20 cellular contexts compared by ENCODE assay signal in genomic region chr1:193210991-193211390, GRCh38. TPM values are rescaled to one million over a fixed set of nuclear protein-coding genes. Genes with fewer than 3 reads are reported as not detected.
DNase-seq lines count a peak whose midpoint lies in the region; ATAC-seq, FAIRE-seq and TF ChIP-seq lines count a peak whose summit lies in the region.
"Had no signal": no experiment of that assay in that cellular context is flagged by ENCODE, and none has a peak within 500 bp of the region (broad histone marks: within the 10 kb centered on the region; RNA-seq: fewer than 3 reads in every experiment).

No MANE protein-coding gene starts in this region.

- intact Hi-C loops in mammary epithelial cell (cut with micrococcal nuclease) = no loop called here

- peaks cover 10% of the 10 kb centered on the region for H3K36me3 ChIP-seq in mammary epithelial cell (ENCODE audit: insufficient read depth, low read length)
- peaks cover 2 to 4% of the 10 kb centered on the region in 2 experiments for H3K36me3 ChIP-seq in trophoblast cell (ENCODE audit: control insufficient read depth in 1 of 2, insufficient read depth in 2 of 2, low read length in 2 of 2)

- DNase-seq in mammary epithelial cell = no peak
- DNase-seq in trophoblast cell = no peak
- DNase-seq in AG20443 (ENCODE audit: low spot score) = no peak
- DNase-seq in RCC 7860 (ENCODE audit: low spot score) = no peak
- DNase-seq: activated naive CD4-positive, alpha-beta T cell; cortex of kidney; DMS153; left ventricle myocardium inferior; NCI-H187; NCI-H510A; SJCRH30 had no signal

- H3K27me3 ChIP-seq in mammary epithelial cell (ENCODE audit: insufficient read depth, low read length) (no peaks in the 10 kb centered on the region), trophoblast cell (ENCODE audit: insufficient read depth, low read length) (no peaks in the 10 kb centered on the region)
- H3K27me3 ChIP-seq: BLaER1 treated with 17β-estradiol and CSF1 and Interleukin-3, amounts not matched to agents 10 nM and 100 nM; MG63; SJCRH30 had no signal

- H2AFZ ChIP-seq in mammary epithelial cell (ENCODE audit: low read depth, low read length) = no peak overlapping the region
- no peak overlapping the region for H2AFZ ChIP-seq in trophoblast cell (ENCODE audit: insufficient read depth, low read length, poor library complexity)
- H2AFZ ChIP-seq: parathyroid adenoma had no signal

- no peak overlapping the region for H4K8ac ChIP-seq in trophoblast cell (ENCODE audit: low read depth, low read length)

- no peaks in the 10 kb centered on the region for H3K79me1 ChIP-seq in trophoblast cell (ENCODE audit: low read length)

- dilution Hi-C loops in mammary epithelial cell (cut with HindIII; ENCODE audit: low sequenced_read_pairs) = no loop called here

- FAIRE-seq in RCC 7860 (lab: Jason Lieb, UNC) = no peak

- no peak overlapping the region for H3K23ac ChIP-seq in trophoblast cell (ENCODE audit: low read length)

- BruUV-seq in mammary epithelial cell (replicated peaks; lab: Mats Ljungman, UMichigan) = TSS peak; percentile 93

- no peak overlapping the region for H4K91ac ChIP-seq in trophoblast cell (ENCODE audit: low read depth, low read length)

- H3K18ac ChIP-seq in trophoblast cell (ENCODE audit: low read length) = no peak overlapping the region

- H3K4me1 ChIP-seq in mammary epithelial cell (ENCODE audit: insufficient read depth, low read length) (peaks cover 15% of the 10 kb centered on the region), trophoblast cell (ENCODE audit: control insufficient read depth in 1 of 2, insufficient read depth in 2 of 2, low read length in 2 of 2) (no peaks in the 10 kb centered on the region)
- H3K4me1 ChIP-seq: parathyroid adenoma, SJCRH30 had no signal

- H3K79me2 ChIP-seq in mammary epithelial cell (ENCODE audit: insufficient read depth, low read length) (peaks cover 19% of the 10 kb centered on the region), trophoblast cell (ENCODE audit: control insufficient read depth, insufficient read depth, low read length, poor library complexity) (no peaks in the 10 kb centered on the region)
- H3K79me2 ChIP-seq: parathyroid adenoma had no signal

- H3K4me3 ChIP-seq in mammary epithelial cell (replicated peaks in 1 of 3; ENCODE audit: insufficient read depth in 1 of 3, low read depth in 2 of 3, low read length in 3 of 3) (no peak overlapping the region), trophoblast cell (ENCODE audit: low read depth, low read length) (no peak overlapping the region)
- H3K4me3 ChIP-seq: BLaER1 treated with 17β-estradiol and CSF1 and Interleukin-3, amounts not matched to agents 10 nM and 100 nM; left ventricle myocardium inferior; MG63; SJCRH30; skin epidermis; thoracic aorta had no signal

- H3K9me3 ChIP-seq in mammary epithelial cell (replicated peaks; ENCODE audit: insufficient read depth, low read length) (peaks cover 5% of the 10 kb centered on the region), trophoblast cell (ENCODE audit: insufficient read depth, low read depth, low read length) (no peaks in the 10 kb centered on the region)
- H3K9me3 ChIP-seq: SJCRH30, thoracic aorta had no signal

- no peak overlapping the region for H2AK5ac ChIP-seq in trophoblast cell (ENCODE audit: low read length)

- H2BK5ac ChIP-seq in trophoblast cell (ENCODE audit: low read depth, low read length, poor library complexity) = no peak overlapping the region

- no peak overlapping the region for H2BK12ac ChIP-seq in trophoblast cell (ENCODE audit: low read length)

- no peak overlapping the region for H4K12ac ChIP-seq in trophoblast cell (ENCODE audit: low read depth, low read length)

- H2BK120ac ChIP-seq in trophoblast cell (ENCODE audit: insufficient read depth, low read length, poor library complexity) = peak overlapping the region; percentile 37

- WGBS in mammary epithelial cell (ENCODE audit: low coverage, missing lambda C conversion rate) = 100% methylated on average over 7 of the region's 7 CpGs
- no CpG with 5 or more reads among the region's 7 CpGs for WGBS in trophoblast cell (ENCODE audit: extremely low coverage, insufficient coverage, insufficient read length)

- no peak overlapping the region for H3K14ac ChIP-seq in trophoblast cell (ENCODE audit: low read length)

- ATAC-seq in GM21360 (IDR thresholded peaks at IDR 0.05; ENCODE audit: unreplicated experiment) (peak; percentile 10), HG03064 (IDR thresholded peaks at IDR 0.05; ENCODE audit: low read depth, unreplicated experiment) (peak; percentile 7), SK-N-SH treated with all-trans-retinoic acid at 6 μM for 48 hours (no peak)
- ATAC-seq: activated CD4-positive, CD25-positive, alpha-beta regulatory T cell treated with anti-CD3 and anti-CD28 coated beads, Interleukin-2, amount 50 U/mL, for 24 hours had no signal

- H3K9ac ChIP-seq in mammary epithelial cell (ENCODE audit: insufficient read depth, low read length) (peak overlapping the region; percentile 21), trophoblast cell (ENCODE audit: low read length) (no peak overlapping the region)
- H3K9ac ChIP-seq: BLaER1 treated with 17β-estradiol and CSF1 and Interleukin-3, amounts not matched to agents 10 nM and 100 nM; parathyroid adenoma had no signal

- no peaks in the 10 kb centered on the region for H4K20me1 ChIP-seq in mammary epithelial cell (ENCODE audit: insufficient read depth, low read length)

- in situ Hi-C loops in mammary epithelial cell (cut with MboI; ENCODE audit: low sequenced_read_pairs in 2 of 2) = no loop called here

- peak overlapping the region; percentile 98 for H3K27ac ChIP-seq in mammary epithelial cell (ENCODE audit: insufficient read depth, low read depth, low read length)
- no peak overlapping the region for H3K27ac ChIP-seq in trophoblast cell (ENCODE audit: low read depth, low read length)
- H3K27ac ChIP-seq: left ventricle myocardium inferior, parathyroid adenoma, SJCRH30, thoracic aorta had no signal

- no peak overlapping the region for H3K4ac ChIP-seq in trophoblast cell (ENCODE audit: low read depth, low read length)

- TF ChIP-seq CTCF in mammary epithelial cell (conservative IDR thresholded peaks at IDR 0.05 in 1 of 2, IDR thresholded peaks at IDR 0.05 in 1 of 2; ENCODE audit: extremely low read depth in 1 of 2, insufficient read depth in 1 of 2, low read depth in 1 of 2, low read length in 2 of 2) = no peak

- CTCF ChIA-PET in mammary epithelial cell (lab: Charles Lee; ENCODE audit: low non-redundant PET) = no interaction called here

- H3K4me2 ChIP-seq in mammary epithelial cell (ENCODE audit: insufficient read depth, low read depth, low read length) (peak overlapping the region; percentile 69), trophoblast cell (ENCODE audit: low read length) (no peak overlapping the region)

TF ChIP-seq in SK-N-SH treated with all-trans-retinoic acid at 6 μM for 48 hours, 23 proteins besides CTCF, POLR2A, EP300 and RAD21:
- TF ChIP-seq ZNF70 (CRISPR knock-in tag; IDR thresholded peaks at IDR 0.05) = no peak
- no peak for TF ChIP-seq ZFP30 (CRISPR knock-in tag; IDR thresholded peaks at IDR 0.05)
- TF ChIP-seq GLIS3 (CRISPR knock-in tag; IDR thresholded peaks at IDR 0.05) = no peak
- TF ChIP-seq ISL1 (CRISPR knock-in tag; IDR thresholded peaks at IDR 0.05) = no peak
- TF ChIP-seq CSDC2 (CRISPR knock-in tag; IDR thresholded peaks at IDR 0.05) = no peak
- no peak for TF ChIP-seq POU6F1 (CRISPR knock-in tag; IDR thresholded peaks at IDR 0.05; ENCODE audit: borderline replicate concordance, low read depth)
- no peak for TF ChIP-seq BACH2 (CRISPR knock-in tag; IDR thresholded peaks at IDR 0.05; ENCODE audit: borderline replicate concordance)
- TF ChIP-seq CSRNP3 (CRISPR knock-in tag; IDR thresholded peaks at IDR 0.05) = no peak

RNA-seq across cellular contexts. Expression of gene B3GALT2, which starts 24.6 kb away (rescaled TPM):
- total RNA-seq in mammary epithelial cell = under 1 TPM in 1 of 2 donors, not detected in 1; 0.12 TPM
- polyA plus RNA-seq in mammary epithelial cell = 0.02 TPM
- polyA minus RNA-seq in mammary epithelial cell = not detected
- 0.01 TPM in 1 of 2 replicates, not detected in the other for polyA plus RNA-seq in trophoblast cell (2013)
